14 cellular contexts compared by ENCODE assay signal in the genomic region with DNA sequence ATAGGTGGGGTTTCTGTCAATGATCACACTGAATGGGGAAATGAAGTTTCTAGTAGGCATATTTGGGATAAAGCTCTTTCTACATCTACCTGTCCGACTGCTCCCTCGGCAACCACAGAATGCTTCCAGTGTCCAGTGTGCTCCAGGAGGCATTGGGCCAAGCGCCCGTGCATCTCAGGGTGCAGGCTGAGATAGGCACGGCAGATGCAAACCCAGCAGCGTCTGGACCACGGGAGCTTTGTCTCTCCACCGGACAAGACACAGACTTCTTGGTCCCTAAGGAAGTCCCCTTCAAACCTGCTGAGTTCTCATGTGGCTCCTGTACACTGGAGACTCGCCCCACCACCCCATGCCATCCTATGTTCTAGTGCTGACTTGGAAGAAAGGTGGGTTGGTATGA.
DNase-seq lines count a peak whose midpoint lies in the region; ATAC-seq and TF ChIP-seq lines count a peak whose summit lies in the region.
"Had no signal": no experiment of that assay in that cellular context is flagged by ENCODE, and none has a peak within 500 bp of the region (broad histone marks: within the 10 kb centered on the region; RNA-seq: fewer than 3 reads in every experiment).

No MANE protein-coding gene starts in this region.

- TF ChIP-seq CTCF in type B pancreatic cell (conservative IDR thresholded peaks at IDR 0.05) = no peak

- no peaks in the 10 kb centered on the region for H3K9me3 Mint-ChIP-seq in activated CD4-positive, alpha-beta T cell treated with anti-CD3 and anti-CD28 coated beads for 36 hours (ENCODE audit: low read depth)
- H3K9me3 Mint-ChIP-seq in stimulated activated naive CD8-positive, alpha-beta T cell treated with anti-CD3 and anti-CD28 coated beads, Interleukin-15, Interleukin-2, amounts not matched to agents 100 ng/mL and 50 ng/mL, for 24 hours = no peaks in the 10 kb centered on the region
- no peaks in the 10 kb centered on the region for H3K9me3 Mint-ChIP-seq in type B pancreatic cell
- H3K9me3 Mint-ChIP-seq: GM23338 had no signal

- peaks cover 10% of the 10 kb centered on the region for H3K36me3 Mint-ChIP-seq in activated CD4-positive, alpha-beta T cell treated with anti-CD3 and anti-CD28 coated beads for 36 hours (ENCODE audit: low read depth)
- H3K36me3 Mint-ChIP-seq in stimulated activated naive CD8-positive, alpha-beta T cell treated with anti-CD3 and anti-CD28 coated beads, Interleukin-15, Interleukin-2, amounts not matched to agents 100 ng/mL and 50 ng/mL, for 24 hours (ENCODE audit: low read depth) = peaks cover 24% of the 10 kb centered on the region
- H3K36me3 Mint-ChIP-seq in type B pancreatic cell = peaks cover 8% of the 10 kb centered on the region

- intact Hi-C loops in activated CD4-positive, alpha-beta T cell treated with anti-CD3 and anti-CD28 coated beads for 36 hours (cut with DNase I, micrococcal nuclease) = loop anchor here in 1 of 2 experiments (10.0 kb wide), 1 partner anchor 237 kb away; no protein-coding TSS in a partner anchor
- intact Hi-C loops in posterior vena cava (cut with DNase I) = no loop called here

- peaks cover 58% of the 10 kb centered on the region for H3K4me1 Mint-ChIP-seq in activated CD4-positive, alpha-beta T cell treated with anti-CD3 and anti-CD28 coated beads for 36 hours
- peaks cover 60% of the 10 kb centered on the region for H3K4me1 Mint-ChIP-seq in stimulated activated naive CD8-positive, alpha-beta T cell treated with anti-CD3 and anti-CD28 coated beads, Interleukin-15, Interleukin-2, amounts not matched to agents 100 ng/mL and 50 ng/mL, for 24 hours (ENCODE audit: low read depth)
- peaks cover 19% of the 10 kb centered on the region for H3K4me1 Mint-ChIP-seq in type B pancreatic cell (ENCODE audit: unreplicated experiment)

- POLR2A ChIA-PET in activated CD4-positive, alpha-beta T cell treated with anti-CD3 and anti-CD28 coated beads for 36 hours (lab: Charles Lee) = no interaction called here

- H3K27me3 Mint-ChIP-seq in activated CD4-positive, alpha-beta T cell treated with anti-CD3 and anti-CD28 coated beads for 36 hours = no peaks in the 10 kb centered on the region
- no peaks in the 10 kb centered on the region for H3K27me3 Mint-ChIP-seq in stimulated activated naive CD8-positive, alpha-beta T cell treated with anti-CD3 and anti-CD28 coated beads, Interleukin-15, Interleukin-2, amounts not matched to agents 100 ng/mL and 50 ng/mL, for 24 hours
- H3K27me3 Mint-ChIP-seq in type B pancreatic cell = no peaks in the 10 kb centered on the region

- no peak overlapping the region for H3K4me3 Mint-ChIP-seq in activated CD4-positive, alpha-beta T cell treated with anti-CD3 and anti-CD28 coated beads for 36 hours
- H3K4me3 Mint-ChIP-seq in stimulated activated naive CD8-positive, alpha-beta T cell treated with anti-CD3 and anti-CD28 coated beads, Interleukin-15, Interleukin-2, amounts not matched to agents 100 ng/mL and 50 ng/mL, for 24 hours = no peak overlapping the region
- H3K4me3 Mint-ChIP-seq in type B pancreatic cell = no peak overlapping the region
- H3K4me3 Mint-ChIP-seq: GM23338 had no signal

- CTCF ChIA-PET in activated CD4-positive, alpha-beta T cell treated with anti-CD3 and anti-CD28 coated beads for 36 hours (lab: Charles Lee) = interaction anchor here (1.2 kb wide), 1 partner anchor 172 kb away, joined by 3 read pairs; no protein-coding TSS in a partner anchor

- H3K27ac Mint-ChIP-seq in activated CD4-positive, alpha-beta T cell treated with anti-CD3 and anti-CD28 coated beads for 36 hours = peak overlapping the region; percentile 63
- peak overlapping the region; percentile 56 for H3K27ac Mint-ChIP-seq in stimulated activated naive CD8-positive, alpha-beta T cell treated with anti-CD3 and anti-CD28 coated beads, Interleukin-15, Interleukin-2, amounts not matched to agents 100 ng/mL and 50 ng/mL, for 24 hours
- peak overlapping the region; percentile 43 for H3K27ac Mint-ChIP-seq in type B pancreatic cell
- H3K27ac Mint-ChIP-seq: GM23338 had no signal

- DNase-seq in activated CD4-positive, alpha-beta T cell treated with anti-CD3 and anti-CD28 coated beads for 36 hours = no peak
- no peak for DNase-seq in activated CD4-positive, alpha-beta T cell treated with anti-CD3 and anti-CD28 coated beads, Interleukin-2, amount 50 U/mL, for 48 hours
- DNase-seq in stimulated activated naive CD8-positive, alpha-beta T cell treated with anti-CD3 and anti-CD28 coated beads, Interleukin-15, Interleukin-2, amounts not matched to agents 100 U/mL and 50 U/mL, for 24 hours = no peak
- DNase-seq in posterior vena cava (ENCODE audit: low spot score) (peak; percentile 36), type B pancreatic cell (ENCODE audit: extremely low spot score, unreplicated experiment) (no peak), H4 (ENCODE audit: low spot score) (no peak), kidney tubule cell (ENCODE audit: low spot score) (no peak)
- DNase-seq: GDM1, NCI-H1436, NCI-H2081, NCI-H524 had no signal

- ATAC-seq in activated CD4-positive, alpha-beta T cell treated with anti-CD3 and anti-CD28 coated beads for 36 hours = no peak
- ATAC-seq in stimulated activated naive CD8-positive, alpha-beta T cell treated with anti-CD3 and anti-CD28 coated beads, Interleukin-15, Interleukin-2, amounts not matched to agents 100 U/mL and 50 U/mL, for 24 hours = no peak
- ATAC-seq: GM23338, K562 had no signal
